In genomic region chr7:84218681-84219080, GRCh38 we compare ENCODE assay signal across 1 cellular context.
TF ChIP-seq lines count a peak whose summit lies in the region.

No MANE protein-coding gene starts in this region.

TF ChIP-seq in SK-N-SH treated with all-trans-retinoic acid at 6 μM for 48 hours, 23 proteins besides CTCF, POLR2A, EP300 and RAD21 (continued from another document):
- TF ChIP-seq CSRNP3 (CRISPR knock-in tag; IDR thresholded peaks at IDR 0.05), result no peak
